2 cellular contexts compared by ENCODE assay signal in genomic region chr12:59699408-59700144, GRCh38.
A peak's percentile ranks its signal among the peaks of the same experiment; 100 is the strongest.
TF ChIP-seq lines count a peak whose summit lies in the region.

No MANE protein-coding gene starts in this region.

TF ChIP-seq in liver, 16 proteins besides CTCF, POLR2A, EP300 and RAD21 (continued from another document):
- TF ChIP-seq REST (IDR thresholded peaks at IDR 0.05) (no peak), MAX (IDR thresholded peaks at IDR 0.05) (no peak), FOXA2 (IDR thresholded peaks at IDR 0.05) (no peak), TAF1 (conservative IDR thresholded peaks at IDR 0.05) (no peak), HNF4A (conservative IDR thresholded peaks at IDR 0.05) (peak in 1 of 2 donors; percentile 13), RXRA (IDR thresholded peaks at IDR 0.05) (peak; percentile 34 to 43), JUND (IDR thresholded peaks at IDR 0.05) (no peak), EGR1 (IDR thresholded peaks at IDR 0.05; ENCODE audit: low read depth in 2 of 2) (no peak), HNF4G (IDR thresholded peaks at IDR 0.05) (no peak)

TF ChIP-seq in SK-N-SH, 30 proteins besides CTCF, POLR2A, EP300 and RAD21 (continued from another document):
- TF ChIP-seq ZBTB33 (IDR thresholded peaks at IDR 0.05; ENCODE audit: borderline replicate concordance, low read depth) (no peak), ELF1 (IDR thresholded peaks at IDR 0.05) (no peak), TAF1 (IDR thresholded peaks at IDR 0.05; ENCODE audit: borderline replicate concordance, low read depth, low read length) (no peak), PBX3 (IDR thresholded peaks at IDR 0.05) (no peak), RFX5 (IDR thresholded peaks at IDR 0.05; ENCODE audit: low read length) (no peak)
